ENCODE assay signal across 21 cellular contexts in genomic region chr11:91164452-91164822, GRCh38.
DNase-seq lines count a peak whose midpoint lies in the region; ATAC-seq and TF ChIP-seq lines count a peak whose summit lies in the region.
"Had no signal": no experiment of that assay in that cellular context is flagged by ENCODE, and none has a peak within 500 bp of the region (broad histone marks: within the 10 kb centered on the region; RNA-seq: fewer than 3 reads in every experiment).

No MANE protein-coding gene starts in this region.

- H3K27ac Mint-ChIP-seq in type B pancreatic cell: peak overlapping the region; percentile 41
- no peak overlapping the region for H3K27ac Mint-ChIP-seq in immature natural killer cell
- H3K27ac Mint-ChIP-seq: activated naive CD8-positive, alpha-beta T cell; CD4-positive, CD25-positive, alpha-beta regulatory T cell; HFFc6; memory B cell had no signal

- H3K27me3 ChIP-seq in foreskin keratinocyte: no peaks in the 10 kb centered on the region
- H3K27me3 ChIP-seq: upper lobe of left lung had no signal

- H3K4me1 ChIP-seq in foreskin keratinocyte (peaks cover 33% of the 10 kb centered on the region), mucosa of descending colon (ENCODE audit: low read depth) (no peaks in the 10 kb centered on the region)
- H3K4me1 ChIP-seq: upper lobe of left lung had no signal

- no peak overlapping the region for H3K27ac ChIP-seq in foreskin keratinocyte
- H3K27ac ChIP-seq: RWPE1, upper lobe of left lung, VCaP had no signal

- no peaks in the 10 kb centered on the region for H3K36me3 ChIP-seq in mucosa of descending colon (ENCODE audit: low read depth)
- H3K36me3 ChIP-seq: upper lobe of left lung had no signal

- H3K27me3 Mint-ChIP-seq in type B pancreatic cell (no peaks in the 10 kb centered on the region), immature natural killer cell (ENCODE audit: low read depth in 3 of 3) (peaks cover 0 to 2% (median 0%) of the 10 kb centered on the region in 3 donors)
- H3K27me3 Mint-ChIP-seq: activated naive CD8-positive, alpha-beta T cell; CD4-positive, CD25-positive, alpha-beta regulatory T cell; memory B cell had no signal

- TF ChIP-seq CTCF in foreskin keratinocyte (conservative IDR thresholded peaks at IDR 0.05) (no peak), type B pancreatic cell (conservative IDR thresholded peaks at IDR 0.05) (no peak), mucosa of descending colon (IDR thresholded peaks at IDR 0.05) (no peak)

- DNase-seq in NCI-H510A treated with DMSO at 0.1 percent for 48 hours (lab: John Stamatoyannopoulos, UW): peak; percentile 23
- no peak for DNase-seq in NCI-H510A (lab: John Stamatoyannopoulos, UW)
- peak; percentile 41 for DNase-seq in NCI-H774 (lab: John Stamatoyannopoulos, UW)
- DNase-seq in foreskin keratinocyte: peak in 1 of 2 donors; percentile 22
- DNase-seq in type B pancreatic cell (ENCODE audit: extremely low spot score, unreplicated experiment): no peak
- no peak for DNase-seq in immature natural killer cell
- no peak for DNase-seq in mucosa of descending colon
- DNase-seq: ACHN; activated CD4-positive, alpha-beta T cell treated with anti-CD3 and anti-CD28 coated beads, Interleukin-2, amount 50 U/mL, for 48 hours; CD4-positive, CD25-positive, alpha-beta regulatory T cell; HFFc6; kidney; stimulated activated naive CD4-positive, alpha-beta T cell; T-helper 1 cell; upper lobe of left lung had no signal

- intact Hi-C loops in mucosa of descending colon (cut with DNase I, micrococcal nuclease): no loop called here

- peak; percentile 41 for ATAC-seq in foreskin keratinocyte
- ATAC-seq in HG02938 (IDR thresholded peaks at IDR 0.05; ENCODE audit: unreplicated experiment): no peak
- ATAC-seq in mucosa of descending colon: no peak

- no peak overlapping the region for H3K4me3 Mint-ChIP-seq in type B pancreatic cell
- no peak overlapping the region for H3K4me3 Mint-ChIP-seq in immature natural killer cell
- H3K4me3 Mint-ChIP-seq: activated naive CD8-positive, alpha-beta T cell; CD4-positive, CD25-positive, alpha-beta regulatory T cell; HFFc6; memory B cell; neural crest cell had no signal

- H3K9me3 Mint-ChIP-seq in type B pancreatic cell: no peaks in the 10 kb centered on the region
- H3K9me3 Mint-ChIP-seq in immature natural killer cell: peaks cover 3 to 33% (median 13%) of the 10 kb centered on the region in 6 donors
- H3K9me3 Mint-ChIP-seq: neural crest cell had no signal

- H3K4me1 Mint-ChIP-seq in type B pancreatic cell (ENCODE audit: unreplicated experiment) (peaks cover 11% of the 10 kb centered on the region), immature natural killer cell (no peaks in the 10 kb centered on the region)
- H3K4me1 Mint-ChIP-seq: CD4-positive, CD25-positive, alpha-beta regulatory T cell; memory B cell had no signal

- H3K36me3 Mint-ChIP-seq in type B pancreatic cell (no peaks in the 10 kb centered on the region), immature natural killer cell (no peaks in the 10 kb centered on the region)
- H3K36me3 Mint-ChIP-seq: activated naive CD8-positive, alpha-beta T cell; CD4-positive, CD25-positive, alpha-beta regulatory T cell; memory B cell had no signal

- no peak overlapping the region for H3K4me3 ChIP-seq in mucosa of descending colon
- H3K4me3 ChIP-seq: upper lobe of left lung had no signal

- no peaks in the 10 kb centered on the region for H3K9me3 ChIP-seq in mucosa of descending colon
- H3K9me3 ChIP-seq: upper lobe of left lung had no signal

Comparison
In these comparisons a context has a peak if more than half of its experiments do, and no peak if none do; other contexts are left out.
1. DNase-seq: peak in NCI-H510A treated with DMSO at 0.1 percent for 48 hours (single experiment) and NCI-H774 (single experiment); none in NCI-H510A (single experiment), type B pancreatic cell (single experiment), immature natural killer cell (0 of 3) and mucosa of descending colon (0 of 3).